Comparison of ENCODE assay signal across 19 cellular contexts in the genomic region with DNA sequence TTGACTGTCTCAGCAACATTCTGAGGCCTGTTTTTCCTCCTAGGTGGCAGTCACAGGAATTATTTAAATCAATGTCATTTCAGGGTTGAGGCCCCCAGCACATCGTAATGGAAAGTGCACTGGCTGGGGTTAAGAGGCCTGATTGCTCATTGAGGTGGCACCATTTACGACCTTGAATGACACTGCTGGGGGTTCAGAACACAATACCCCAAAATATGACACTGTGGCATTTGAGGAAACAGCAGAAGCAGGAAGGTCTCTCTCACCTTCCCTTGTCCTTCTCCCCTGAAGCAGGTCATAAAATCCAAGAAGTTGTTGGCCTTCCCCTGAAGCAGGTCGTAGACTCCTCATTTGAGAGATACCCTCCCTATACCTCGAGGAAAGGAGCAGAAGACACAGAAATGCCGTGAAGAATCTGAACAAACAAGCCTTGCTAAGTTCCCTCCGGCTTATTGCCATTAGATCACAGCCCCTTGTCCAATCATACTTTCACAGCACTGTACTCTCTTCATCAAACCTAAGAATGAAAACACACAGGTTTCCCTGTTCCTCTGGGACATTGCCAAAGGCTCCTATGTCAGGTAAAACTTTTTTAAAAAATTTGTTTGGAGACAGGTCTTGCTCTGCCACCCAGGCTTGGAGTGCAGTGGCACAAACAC.
DNase-seq lines count a peak whose midpoint lies in the region; ATAC-seq and TF ChIP-seq lines count a peak whose summit lies in the region.
"Had no signal": no experiment of that assay in that cellular context is flagged by ENCODE, and none has a peak within 500 bp of the region (broad histone marks: within the 10 kb centered on the region; RNA-seq: fewer than 3 reads in every experiment).

No MANE protein-coding gene starts in this region.

- H3K27ac ChIP-seq in CD8-positive, alpha-beta T cell (ENCODE audit: low read depth, low read length) = peak overlapping the region; percentile 82
- H3K27ac ChIP-seq: C4-2B, ovary, tibial nerve had no signal

- no peaks in the 10 kb centered on the region for H3K27me3 ChIP-seq in CD8-positive, alpha-beta T cell (ENCODE audit: insufficient read depth, low read length)
- H3K27me3 ChIP-seq: ovary had no signal

- H3K27ac Mint-ChIP-seq in CD8-positive, alpha-beta T cell = peak overlapping the region; percentile 99
- peak overlapping the region; percentile 86 for H3K27ac Mint-ChIP-seq in activated CD8-positive, alpha-beta T cell treated with anti-CD3 and anti-CD28 coated beads for 36 hours
- peak overlapping the region; percentile 47 for H3K27ac Mint-ChIP-seq in nephron progenitor cell

- POLR2A ChIA-PET in CD8-positive, alpha-beta T cell (lab: Charles Lee) = interaction anchor here (1.1 to 3.1 kb wide), 3 partner anchors 42 to 71 kb away, joined by 4 to 33 read pairs (median 9); a partner anchor contains a TSS
- POLR2A ChIA-PET in activated CD8-positive, alpha-beta T cell treated with anti-CD3 and anti-CD28 coated beads for 36 hours (lab: Charles Lee) = no interaction called here

- H3K9me3 ChIP-seq in CD8-positive, alpha-beta T cell (ENCODE audit: low read length) = no peaks in the 10 kb centered on the region
- H3K9me3 ChIP-seq: ovary, tibial nerve had no signal

- peak overlapping the region; percentile 82 for H3K4me3 Mint-ChIP-seq in CD8-positive, alpha-beta T cell
- peak overlapping the region; percentile 15 for H3K4me3 Mint-ChIP-seq in activated CD8-positive, alpha-beta T cell treated with anti-CD3 and anti-CD28 coated beads for 36 hours
- no peak overlapping the region for H3K4me3 Mint-ChIP-seq in nephron progenitor cell

- no peak for ATAC-seq in CD8-positive, alpha-beta T cell
- ATAC-seq in activated CD8-positive, alpha-beta T cell treated with anti-CD3 and anti-CD28 coated beads for 36 hours = peak; percentile 13

- no peaks in the 10 kb centered on the region for H3K9me3 Mint-ChIP-seq in CD8-positive, alpha-beta T cell
- no peaks in the 10 kb centered on the region for H3K9me3 Mint-ChIP-seq in activated CD8-positive, alpha-beta T cell treated with anti-CD3 and anti-CD28 coated beads for 36 hours
- peaks cover 3% of the 10 kb centered on the region for H3K9me3 Mint-ChIP-seq in nephron progenitor cell
- H3K9me3 Mint-ChIP-seq: T-helper 2 cell treated with Interferon-gamma antibody and Interleukin-4, amounts not matched to agents 5 μg/mL and 100 μg/mL, for 36 hours had no signal

- no peaks in the 10 kb centered on the region for H3K36me3 Mint-ChIP-seq in CD8-positive, alpha-beta T cell
- no peaks in the 10 kb centered on the region for H3K36me3 Mint-ChIP-seq in activated CD8-positive, alpha-beta T cell treated with anti-CD3 and anti-CD28 coated beads for 36 hours (ENCODE audit: low read depth)
- no peaks in the 10 kb centered on the region for H3K36me3 Mint-ChIP-seq in nephron progenitor cell (ENCODE audit: low read depth)

- H3K4me1 Mint-ChIP-seq in CD8-positive, alpha-beta T cell (ENCODE audit: low read depth) = peaks cover 63% of the 10 kb centered on the region
- H3K4me1 Mint-ChIP-seq in activated CD8-positive, alpha-beta T cell treated with anti-CD3 and anti-CD28 coated beads for 36 hours (ENCODE audit: low read depth) = peaks cover 57% of the 10 kb centered on the region
- peaks cover 72% of the 10 kb centered on the region for H3K4me1 Mint-ChIP-seq in nephron progenitor cell

- no peaks in the 10 kb centered on the region for H3K36me3 ChIP-seq in CD8-positive, alpha-beta T cell (ENCODE audit: insufficient read depth, low read length)
- H3K36me3 ChIP-seq: ovary, tibial nerve had no signal

- intact Hi-C loops in CD8-positive, alpha-beta T cell (cut with DNase I, micrococcal nuclease) = loop anchor here (5.0 to 10.0 kb wide), 5 partner anchors 129 to 259 kb away; no protein-coding TSS in a partner anchor
- intact Hi-C loops in activated CD8-positive, alpha-beta T cell treated with anti-CD3 and anti-CD28 coated beads for 36 hours (cut with micrococcal nuclease) = loop anchor here (5.0 kb wide), 2 partner anchors 144 to 386 kb away; no protein-coding TSS in a partner anchor

- CTCF ChIA-PET in CD8-positive, alpha-beta T cell (lab: Charles Lee) = interaction anchor here (1.0 to 10.8 kb wide), 20 partner anchors 9 to 404 kb away, joined by 3 to 136 read pairs (median 8); no protein-coding TSS in a partner anchor
- CTCF ChIA-PET in activated CD8-positive, alpha-beta T cell treated with anti-CD3 and anti-CD28 coated beads for 36 hours (lab: Charles Lee) = interaction anchor here (1.1 to 8.8 kb wide), 17 partner anchors 9 to 348 kb away, joined by 3 to 153 read pairs (median 18); no protein-coding TSS in a partner anchor

- TF ChIP-seq CTCF in CD8-positive, alpha-beta T cell (IDR thresholded peaks at IDR 0.05) = no peak
- TF ChIP-seq CTCF in GM12865 (IDR thresholded peaks at IDR 0.05; ENCODE audit: insufficient read depth, low read depth, low read length, missing control alignments) = no peak
- no peak for TF ChIP-seq CTCF in activated CD8-positive, alpha-beta T cell treated with anti-CD3 and anti-CD28 coated beads for 36 hours (IDR thresholded peaks at IDR 0.05)
- TF ChIP-seq CTCF in nephron progenitor cell (IDR thresholded peaks at IDR 0.05) = no peak

- peak overlapping the region; percentile 44 for H3K4me3 ChIP-seq in CD8-positive, alpha-beta T cell (ENCODE audit: low read depth, low read length)
- H3K4me3 ChIP-seq in GM12865 (ENCODE audit: low read depth, low read length) = peak overlapping the region; percentile 68
- H3K4me3 ChIP-seq: ovary, tibial nerve had no signal

- DNase-seq in CD8-positive, alpha-beta T cell = peak in 1 of 7 experiments; percentile 41
- DNase-seq in GM12865 (ENCODE audit: low read depth) (no peak), nephron progenitor cell (no peak), AG20443 (ENCODE audit: low spot score) (no peak), NCI-H1930 (lab: John Stamatoyannopoulos, UW) (no peak), NCI-H2171 treated with DMSO at 0.1 percent for 48 hours (lab: John Stamatoyannopoulos, UW) (no peak)
- DNase-seq in activated CD8-positive, alpha-beta T cell treated with anti-CD3 and anti-CD28 coated beads for 36 hours = peak; percentile 62
- DNase-seq: activated CD4-positive, CD25-positive, alpha-beta regulatory T cell treated with anti-CD3 and anti-CD28 coated beads, Interleukin-2, amount 50 U/mL, for 72 hours; anterior cingulate cortex; hippocampal formation; kidney glomerular epithelial cell; NCI-H1694 treated with DMSO at 0.1 percent for 48 hours; NCI-H524 treated with DMSO at 0.1 percent for 48 hours; ovary; SIG-M5; stimulated activated CD4-positive, alpha-beta T cell treated with anti-CD3 and anti-CD28 coated beads, Interleukin-4, amount 100 ng/mL, for 1 hour had no signal

- no peaks in the 10 kb centered on the region for H3K27me3 Mint-ChIP-seq in CD8-positive, alpha-beta T cell (ENCODE audit: low read depth)
- no peaks in the 10 kb centered on the region for H3K27me3 Mint-ChIP-seq in activated CD8-positive, alpha-beta T cell treated with anti-CD3 and anti-CD28 coated beads for 36 hours
- H3K27me3 Mint-ChIP-seq in nephron progenitor cell (ENCODE audit: low read depth, poor library complexity) = peaks cover 7% of the 10 kb centered on the region

- peaks cover 54% of the 10 kb centered on the region for H3K4me1 ChIP-seq in CD8-positive, alpha-beta T cell (ENCODE audit: insufficient read depth, low read length)

Comparison
In these comparisons a context has a peak if more than half of its experiments do, and no peak if none do; other contexts are left out.
1. H3K27ac Mint-ChIP-seq: peak in every context shown above with its lines; median percentile 99 in CD8-positive, alpha-beta T cell; 86 in activated CD8-positive, alpha-beta T cell treated with anti-CD3 and anti-CD28 coated beads for 36 hours; 47 in nephron progenitor cell.